In the genomic region with DNA sequence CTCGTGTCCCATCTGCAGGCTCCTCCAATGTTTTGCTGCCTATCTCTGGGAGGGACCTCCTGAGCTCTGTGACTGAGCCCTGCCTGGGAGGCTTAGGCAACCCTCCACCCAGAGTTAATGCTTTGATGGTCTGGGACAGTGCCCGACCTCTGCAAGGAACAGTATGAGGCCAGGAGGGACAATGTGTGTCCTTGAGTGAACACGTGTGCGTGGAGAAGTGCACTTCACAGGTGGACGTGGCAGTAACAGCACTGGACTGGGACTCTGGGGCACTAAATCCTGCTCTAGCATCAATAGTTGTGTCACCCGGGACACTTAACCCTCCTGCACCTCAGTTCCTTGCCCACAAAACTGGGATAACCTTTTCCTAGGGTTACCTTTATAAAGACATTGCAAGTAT, we compare ENCODE assay signal across 24 cellular contexts. TPM values are rescaled to one million over a fixed set of nuclear protein-coding genes. Genes with fewer than 3 reads are reported as not detected.
DNase-seq lines count a peak whose midpoint lies in the region; ATAC-seq and TF ChIP-seq lines count a peak whose summit lies in the region.
"Had no signal": no experiment of that assay in that cellular context is flagged by ENCODE, and none has a peak within 500 bp of the region (broad histone marks: within the 10 kb centered on the region; RNA-seq: fewer than 3 reads in every experiment).

No MANE protein-coding gene starts in this region.

- H3K27me3 Mint-ChIP-seq in T-helper 1 cell treated with Interleukin-12 subunit alpha and Interleukin-12 subunit beta and Interleukin-4 antibody, amounts not matched to agents 30 μg/mL and 1 μg/mL, for 36 hours (ENCODE audit: low read depth), result no peaks in the 10 kb centered on the region
- no peaks in the 10 kb centered on the region for H3K27me3 Mint-ChIP-seq in activated T-helper 17 cell treated with anti-CD3 and anti-CD28 coated beads, Interleukin-2, amount 50 U/mL, for 72 hours
- no peaks in the 10 kb centered on the region for H3K27me3 Mint-ChIP-seq in naive thymus-derived CD8-positive, alpha-beta T cell

- no peaks in the 10 kb centered on the region for H3K27me3 ChIP-seq in DOHH2 (ENCODE audit: control insufficient read depth, low read length)
- H3K27me3 ChIP-seq: BLaER1 treated with 17β-estradiol and CSF1 and Interleukin-3, amounts not matched to agents 10 nM and 100 nM; heart left ventricle; transverse colon had no signal

- H3K4me1 Mint-ChIP-seq in T-helper 1 cell treated with Interleukin-12 subunit alpha and Interleukin-12 subunit beta and Interleukin-4 antibody, amounts not matched to agents 30 μg/mL and 1 μg/mL, for 36 hours (ENCODE audit: low read depth), result peaks cover 43% of the 10 kb centered on the region
- peaks cover 26% of the 10 kb centered on the region for H3K4me1 Mint-ChIP-seq in activated T-helper 17 cell treated with anti-CD3 and anti-CD28 coated beads, Interleukin-2, amount 50 U/mL, for 72 hours
- peaks cover 43 to 74% (median 72%) of the 10 kb centered on the region in 4 donors for H3K4me1 Mint-ChIP-seq in naive thymus-derived CD8-positive, alpha-beta T cell

- H3K9me2 ChIP-seq in DOHH2 (replicated peaks; ENCODE audit: control insufficient read depth, low read length), result no peaks in the 10 kb centered on the region

- H3K4me3 ChIP-seq in DOHH2 (ENCODE audit: low read length), result no peak overlapping the region
- H3K4me3 ChIP-seq: heart left ventricle, lower lobe of right lung, SK-N-MC, transverse colon had no signal

- H3K9me3 ChIP-seq in DOHH2 (ENCODE audit: control insufficient read depth, insufficient read depth, low read length), result no peaks in the 10 kb centered on the region
- H3K9me3 ChIP-seq: heart left ventricle, lower lobe of right lung, transverse colon had no signal

- H3K79me2 ChIP-seq in DOHH2 (ENCODE audit: control insufficient read depth, low read length), result peaks cover 47% of the 10 kb centered on the region

- H4K20me1 ChIP-seq in DOHH2 (ENCODE audit: control insufficient read depth, insufficient read depth, low read depth, low read length), result no peaks in the 10 kb centered on the region

- peak overlapping the region; percentile 25 for H3K4me3 Mint-ChIP-seq in T-helper 1 cell treated with Interleukin-12 subunit alpha and Interleukin-12 subunit beta and Interleukin-4 antibody, amounts not matched to agents 30 μg/mL and 1 μg/mL, for 36 hours
- H3K4me3 Mint-ChIP-seq in activated T-helper 17 cell treated with anti-CD3 and anti-CD28 coated beads, Interleukin-2, amount 50 U/mL, for 72 hours, result peak overlapping the region; percentile 84
- peak overlapping the region; percentile 85 to 100 (median 90) for H3K4me3 Mint-ChIP-seq in naive thymus-derived CD8-positive, alpha-beta T cell

- peaks cover 61% of the 10 kb centered on the region for H3K36me3 Mint-ChIP-seq in T-helper 1 cell treated with Interleukin-12 subunit alpha and Interleukin-12 subunit beta and Interleukin-4 antibody, amounts not matched to agents 30 μg/mL and 1 μg/mL, for 36 hours (ENCODE audit: low read depth)
- peaks cover 72% of the 10 kb centered on the region for H3K36me3 Mint-ChIP-seq in activated T-helper 17 cell treated with anti-CD3 and anti-CD28 coated beads, Interleukin-2, amount 50 U/mL, for 72 hours (ENCODE audit: low read depth)
- H3K36me3 Mint-ChIP-seq in naive thymus-derived CD8-positive, alpha-beta T cell, result peaks cover 10 to 46% (median 26%) of the 10 kb centered on the region in 3 donors

- TF ChIP-seq CTCF in DOHH2 (IDR thresholded peaks at IDR 0.05; ENCODE audit: low read depth, low read length, poor library complexity, severe bottlenecking), result no peak

- peaks cover 80% of the 10 kb centered on the region for H3K36me3 ChIP-seq in DOHH2 (ENCODE audit: control insufficient read depth, low read length)

- POLR2A ChIA-PET in naive thymus-derived CD8-positive, alpha-beta T cell (lab: Charles Lee), result interaction anchor here (0.6 to 20.4 kb wide), 9 partner anchors 5 to 106 kb away, joined by 3 to 445 read pairs (median 3); partner anchors contain the start of genes ATXN7L3, SLC25A39, SLC4A1 and TMUB2

- H3K4me2 ChIP-seq in DOHH2 (ENCODE audit: low read length), result peak overlapping the region; percentile 80; the same call in 1 of the 2 replicates
- H3K4me2 ChIP-seq: KMS-11 had no signal

- peaks cover 26% of the 10 kb centered on the region for H3F3A ChIP-seq in DOHH2 (ENCODE audit: control insufficient read depth, insufficient read depth)

- DNase-seq in T-helper 1 cell, result no peak
- DNase-seq in naive thymus-derived CD8-positive, alpha-beta T cell, result no peak
- DNase-seq in caudate nucleus (lab: John Stamatoyannopoulos, UW), result no peak
- no peak for DNase-seq in dermis blood vessel endothelial cell
- DNase-seq: 8988T, DMS53, H9, lower lobe of right lung, NCI-H1048, NCI-H2107, NCI-H526 treated with DMSO at 0.1 percent for 48 hours, PC-3, small intestine, transverse colon had no signal

- peak overlapping the region; percentile 3; the same call in 1 of the 2 replicates for H3K27ac ChIP-seq in DOHH2 (ENCODE audit: low read depth, low read length)
- no peak overlapping the region for H3K27ac ChIP-seq in caudate nucleus (ENCODE audit: low read depth, low read length)
- H3K27ac ChIP-seq: KMS-11, lower lobe of right lung had no signal

- H3K4me1 ChIP-seq in DOHH2 (ENCODE audit: control insufficient read depth, low read length), result peaks cover 73% of the 10 kb centered on the region

- peak overlapping the region; percentile 26 for H3K27ac Mint-ChIP-seq in T-helper 1 cell treated with Interleukin-12 subunit alpha and Interleukin-12 subunit beta and Interleukin-4 antibody, amounts not matched to agents 30 μg/mL and 1 μg/mL, for 36 hours
- peak overlapping the region; percentile 73 for H3K27ac Mint-ChIP-seq in activated T-helper 17 cell treated with anti-CD3 and anti-CD28 coated beads, Interleukin-2, amount 50 U/mL, for 72 hours
- H3K27ac Mint-ChIP-seq in naive thymus-derived CD8-positive, alpha-beta T cell, result peak overlapping the region; percentile 92 to 99 (median 98)

- ATAC-seq in activated T-helper 17 cell treated with anti-CD3 and anti-CD28 coated beads, Interleukin-2, amount 50 U/mL, for 72 hours (replicated peaks), result no peak
- no peak for ATAC-seq in naive thymus-derived CD8-positive, alpha-beta T cell
- ATAC-seq in GM18517 (IDR thresholded peaks at IDR 0.05; ENCODE audit: unreplicated experiment), result no peak
- ATAC-seq: heart left ventricle, lower lobe of right lung, PC-3 had no signal

- no peaks in the 10 kb centered on the region for H3K9me3 Mint-ChIP-seq in T-helper 1 cell treated with Interleukin-12 subunit alpha and Interleukin-12 subunit beta and Interleukin-4 antibody, amounts not matched to agents 30 μg/mL and 1 μg/mL, for 36 hours
- H3K9me3 Mint-ChIP-seq in activated T-helper 17 cell treated with anti-CD3 and anti-CD28 coated beads, Interleukin-2, amount 50 U/mL, for 72 hours, result no peaks in the 10 kb centered on the region
- no peaks in the 10 kb centered on the region for H3K9me3 Mint-ChIP-seq in naive thymus-derived CD8-positive, alpha-beta T cell
- H3K9me3 Mint-ChIP-seq: H9 had no signal

RNA-seq across cellular contexts. Expression of gene UBTF, which starts 4.6 kb away (rescaled TPM):
- total RNA-seq in activated T-helper 17 cell treated with anti-CD3 and anti-CD28 coated beads, Interleukin-2, amount 50 U/mL, for 72 hours, result 100 to 1,000 TPM in 1 of 2 donors, 10 to 100 TPM in 1; 94.2 to 135 TPM
- total RNA-seq in naive thymus-derived CD8-positive, alpha-beta T cell, result 100 to 1,000 TPM; 348 to 362 TPM
- polyA plus RNA-seq in naive thymus-derived CD8-positive, alpha-beta T cell, result 10 to 100 TPM; 41.5 to 94.2 (median 73.3) TPM
- 59.2 and 68.4 TPM in 2 replicates for total RNA-seq in dermis blood vessel endothelial cell

RNA-seq across cellular contexts. Expression of gene ATXN7L3, which starts 15.2 kb away (rescaled TPM):
- total RNA-seq in activated T-helper 17 cell treated with anti-CD3 and anti-CD28 coated beads, Interleukin-2, amount 50 U/mL, for 72 hours, result 10 to 100 TPM; 65.5 to 89.1 TPM
- total RNA-seq in naive thymus-derived CD8-positive, alpha-beta T cell, result 100 to 1,000 TPM; 125 TPM
- 10 to 100 TPM in 2 of 3 donors, 1 to 10 TPM in 1; 9.3 to 14.2 (median 10.6) TPM for polyA plus RNA-seq in naive thymus-derived CD8-positive, alpha-beta T cell
- total RNA-seq in dermis blood vessel endothelial cell, result 51.1 and 67.7 TPM in 2 replicates

RNA-seq across cellular contexts. Expression of gene TMUB2, which starts 28.1 kb away (rescaled TPM):
- 10 to 100 TPM; 26.6 to 39.6 TPM for total RNA-seq in activated T-helper 17 cell treated with anti-CD3 and anti-CD28 coated beads, Interleukin-2, amount 50 U/mL, for 72 hours
- total RNA-seq in naive thymus-derived CD8-positive, alpha-beta T cell, result 10 to 100 TPM; 45.8 to 50.5 TPM
- 10 to 100 TPM; 22.1 to 30.2 (median 25.5) TPM for polyA plus RNA-seq in naive thymus-derived CD8-positive, alpha-beta T cell
- 37.0 and 40.2 TPM in 2 replicates for total RNA-seq in dermis blood vessel endothelial cell

RNA-seq across cellular contexts. Expression of gene ASB16, which starts 44.4 kb away (rescaled TPM):
- total RNA-seq in activated T-helper 17 cell treated with anti-CD3 and anti-CD28 coated beads, Interleukin-2, amount 50 U/mL, for 72 hours, result under 1 TPM; 0.22 to 0.58 TPM
- total RNA-seq in naive thymus-derived CD8-positive, alpha-beta T cell, result not detected
- polyA plus RNA-seq in naive thymus-derived CD8-positive, alpha-beta T cell, result under 1 TPM in 1 of 3 donors, not detected in 2; 0.09 TPM
- 0.17 TPM in 1 of 2 replicates, not detected in the other for total RNA-seq in dermis blood vessel endothelial cell
- total RNA-seq: bronchial epithelial cell, lower lobe of right lung had no signal
- polyA plus RNA-seq: fibroblast of lung had no signal

RNA-seq across cellular contexts. Expression of gene SLC4A1, which starts 53.0 kb away (rescaled TPM):
- total RNA-seq in activated T-helper 17 cell treated with anti-CD3 and anti-CD28 coated beads, Interleukin-2, amount 50 U/mL, for 72 hours, result not detected
- not detected for total RNA-seq in naive thymus-derived CD8-positive, alpha-beta T cell
- polyA plus RNA-seq in naive thymus-derived CD8-positive, alpha-beta T cell, result not detected
- total RNA-seq in dermis blood vessel endothelial cell, result not detected in 2 replicates
- total RNA-seq: bronchial epithelial cell, fibroblast of lung, H9, PC-3, transverse colon had no signal
- polyA plus RNA-seq: fibroblast of lung, small intestine had no signal

Comparison
In these comparisons a context has a peak if more than half of its experiments do, and no peak if none do; other contexts are left out.
1. H3K27ac Mint-ChIP-seq: peak in every context shown above with its lines; median percentile 98 in naive thymus-derived CD8-positive, alpha-beta T cell; 73 in activated T-helper 17 cell treated with anti-CD3 and anti-CD28 coated beads, Interleukin-2, amount 50 U/mL, for 72 hours; 26 in T-helper 1 cell treated with Interleukin-12 subunit alpha and Interleukin-12 subunit beta and Interleukin-4 antibody, amounts not matched to agents 30 μg/mL and 1 μg/mL, for 36 hours.
2. H3K4me3 Mint-ChIP-seq: peak in every context shown above with its lines; median percentile 90 in naive thymus-derived CD8-positive, alpha-beta T cell; 84 in activated T-helper 17 cell treated with anti-CD3 and anti-CD28 coated beads, Interleukin-2, amount 50 U/mL, for 72 hours; 25 in T-helper 1 cell treated with Interleukin-12 subunit alpha and Interleukin-12 subunit beta and Interleukin-4 antibody, amounts not matched to agents 30 μg/mL and 1 μg/mL, for 36 hours.